ENCODE assay signal across 24 cellular contexts in the genomic region with DNA sequence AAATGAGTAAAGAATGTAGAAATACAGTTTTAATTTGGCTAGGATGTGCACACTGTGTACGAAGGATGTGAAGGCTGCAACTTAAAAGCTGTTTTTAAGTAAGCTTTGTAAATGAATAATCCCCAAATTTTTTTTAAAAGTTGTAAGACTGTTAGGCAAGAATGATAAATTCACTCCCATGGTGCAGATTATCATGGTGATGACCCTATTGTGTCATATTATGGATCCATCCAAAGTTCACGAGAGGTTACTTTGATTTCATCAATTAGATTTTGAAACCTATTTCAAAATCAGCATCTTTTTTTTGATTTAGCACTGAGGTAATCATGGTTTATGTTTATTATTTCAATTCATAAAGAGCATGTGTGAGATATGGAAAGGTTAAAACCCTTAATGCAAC.
DNase-seq lines count a peak whose midpoint lies in the region; ATAC-seq, FAIRE-seq and TF ChIP-seq lines count a peak whose summit lies in the region.
"Had no signal": no experiment of that assay in that cellular context is flagged by ENCODE, and none has a peak within 500 bp of the region (broad histone marks: within the 10 kb centered on the region; RNA-seq: fewer than 3 reads in every experiment).

No MANE protein-coding gene starts in this region.

- H3K27me3 ChIP-seq in liver (ENCODE audit: control insufficient read depth in 4 of 4, insufficient read depth in 4 of 4, low read length in 3 of 4) (no peaks in the 10 kb centered on the region), HepG2 (ENCODE audit: control insufficient read depth in 1 of 2, insufficient read depth in 2 of 2, low read length in 2 of 2) (no peaks in the 10 kb centered on the region; a peak in 1 of 5 replicates)
- H3K27me3 ChIP-seq: BLaER1 treated with 17β-estradiol and CSF1 and Interleukin-3, amounts not matched to agents 10 nM and 100 nM had no signal

- ATAC-seq in HepG2 (no peak), left lobe of liver (peak; percentile 75), sciatic nerve (peak; percentile 32), HG02885 (IDR thresholded peaks at IDR 0.05; ENCODE audit: poor library complexity, unreplicated experiment) (no peak)
- ATAC-seq: A549; CD8-positive, alpha-beta T cell; GM12878 had no signal

- no peak overlapping the region for H3K9ac ChIP-seq in liver (ENCODE audit: low read depth in 1 of 2, low read length in 2 of 2)
- no peak overlapping the region for H3K9ac ChIP-seq in HepG2 (ENCODE audit: insufficient read depth, low read depth, low read length)
- H3K9ac ChIP-seq: BLaER1 treated with 17β-estradiol and CSF1 and Interleukin-3, amounts not matched to agents 10 nM and 100 nM had no signal

- CTCF ChIA-PET in HepG2 (lab: Yijun Ruan, JAX; ENCODE audit: low intra/inter-chr PET ratio, low total read pairs) = no interaction called here

- H3K4me3 ChIP-seq in liver (ENCODE audit: low read depth in 1 of 3, low read length in 3 of 3) (no peak overlapping the region), HepG2 (replicated peaks in 1 of 3; ENCODE audit: insufficient read depth in 1 of 3, low read depth in 2 of 3, low read length in 3 of 3) (no peak overlapping the region)
- H3K4me3 ChIP-seq: A549; BLaER1 treated with 17β-estradiol and CSF1 and Interleukin-3, amounts not matched to agents 10 nM and 100 nM; GM12878 had no signal

- POLR2A ChIA-PET in HepG2 (lab: Yijun Ruan, JAX) = no interaction called here

- intact Hi-C loops in HepG2 (cut with micrococcal nuclease; ENCODE audit: unreplicated experiment) = no loop called here
- intact Hi-C loops in sciatic nerve (cut with DNase I) = no loop called here

- H4K20me1 ChIP-seq in HepG2 (ENCODE audit: insufficient read depth, low read length) = no peaks in the 10 kb centered on the region
- H4K20me1 ChIP-seq: BLaER1 treated with 17β-estradiol and CSF1 and Interleukin-3, amounts not matched to agents 10 nM and 100 nM had no signal

- H3K4me1 ChIP-seq in liver (ENCODE audit: control insufficient read depth in 4 of 4, insufficient read depth in 4 of 4, low read length in 3 of 4) (peaks cover 0 to 15% (median 12%) of the 10 kb centered on the region in 4 donors), HepG2 (ENCODE audit: insufficient read depth, low read length) (no peaks in the 10 kb centered on the region)
- H3K4me1 ChIP-seq: A549; BLaER1 treated with 17β-estradiol and CSF1 and Interleukin-3, amounts not matched to agents 10 nM and 100 nM had no signal

- no peaks in the 10 kb centered on the region for H3K79me2 ChIP-seq in HepG2 (ENCODE audit: insufficient read depth, low read length)

- WGBS in liver = 39% methylated on average over 2 of the region's 2 CpGs
- 0% methylated on average over 2 of the region's 2 CpGs for WGBS in HepG2 (ENCODE audit: low lambda C conversion rate)

- no peak overlapping the region for H2AFZ ChIP-seq in HepG2 (ENCODE audit: low read length)

- H3K36me3 ChIP-seq in liver (ENCODE audit: control insufficient read depth in 4 of 4, insufficient read depth in 3 of 4, low read depth in 1 of 4, low read length in 3 of 4) (no peaks in the 10 kb centered on the region), HepG2 (replicated peaks in 1 of 2; ENCODE audit: control insufficient read depth in 1 of 2, insufficient read depth in 2 of 2, low read length in 2 of 2) (no peaks in the 10 kb centered on the region)
- H3K36me3 ChIP-seq: BLaER1 treated with 17β-estradiol and CSF1 and Interleukin-3, amounts not matched to agents 10 nM and 100 nM had no signal

- H3K4me2 ChIP-seq in HepG2 (ENCODE audit: low read depth, low read length) = no peak overlapping the region
- H3K4me2 ChIP-seq: A549; BLaER1 treated with 17β-estradiol and CSF1 and Interleukin-3, amounts not matched to agents 10 nM and 100 nM had no signal

- H3K9me3 ChIP-seq in liver (ENCODE audit: control insufficient read depth in 4 of 4, low read length in 3 of 4) (no peaks in the 10 kb centered on the region), HepG2 (ENCODE audit: low read length) (no peaks in the 10 kb centered on the region)
- H3K9me3 ChIP-seq: A549; BLaER1 treated with 17β-estradiol and CSF1 and Interleukin-3, amounts not matched to agents 10 nM and 100 nM had no signal

- BruUV-seq in HepG2 (replicated peaks; lab: Mats Ljungman, UMichigan) = no TSS peak

- in situ Hi-C loops in HepG2 (cut with HindIII; ENCODE audit: extremely low pct_ligation_motif_present, low pct_unique_long_range_greater_than_20kb) = no loop called here

- peak; percentile 40 to 43 for TF ChIP-seq RAD21 in liver (IDR thresholded peaks at IDR 0.05)
- no peak for TF ChIP-seq RAD21 in HepG2 (CRISPR knock-in tag; IDR thresholded peaks at IDR 0.05)

- H3K27ac ChIP-seq in liver (ENCODE audit: low read depth in 1 of 2, low read length in 2 of 2) = no peak overlapping the region
- no peak overlapping the region for H3K27ac ChIP-seq in HepG2 (ENCODE audit: extremely low read length, insufficient read depth, low read length)
- H3K27ac ChIP-seq: 22Rv1; A549; BLaER1 treated with 17β-estradiol and CSF1 and Interleukin-3, amounts not matched to agents 10 nM and 100 nM; C4-2B had no signal

- TF ChIP-seq EP300 in HepG2 (IDR thresholded peaks at IDR 0.05; ENCODE audit: low read depth in 2 of 2, low read length in 2 of 2) = no peak
- no peak for TF ChIP-seq EP300 in HepG2 (CRISPR knock-in tag; IDR thresholded peaks at IDR 0.05; ENCODE audit: borderline replicate concordance)

- no peak for TF ChIP-seq POLR2A in HepG2 (IDR thresholded peaks at IDR 0.05; ENCODE audit: insufficient read depth in 1 of 2, low read depth in 2 of 2, low read length in 2 of 2)

- no peak for FAIRE-seq in HepG2 (lab: Jason Lieb, UNC)
- FAIRE-seq: A549, GM12878, GM12892, GM18507 had no signal

- DNase-seq in HepG2 (ENCODE audit: low spot score) (no peak), left lobe of liver (ENCODE audit: low spot score) (no peak), sciatic nerve (ENCODE audit: low spot score) (no peak), COLO668 (lab: John Stamatoyannopoulos, UW; ENCODE audit: unreplicated experiment) (no peak)
- DNase-seq: AML-193; CD4-positive, alpha-beta T cell; CD8-positive, alpha-beta T cell; COR-L47; DMS 273 treated with DMSO at 0.1 percent for 48 hours; DMS153; DMS53; DMS79; DND-41; EL; GDM1 had no signal

- no peak for TF ChIP-seq CTCF in liver (IDR thresholded peaks at IDR 0.05; ENCODE audit: low read depth, low read length, missing input control)
- TF ChIP-seq CTCF in HepG2 (CRISPR knock-in tag; IDR thresholded peaks at IDR 0.05) = no peak

TF ChIP-seq in liver, 16 proteins besides CTCF, POLR2A, EP300 and RAD21 (continues in another document):
- TF ChIP-seq NR2F2 (IDR thresholded peaks at IDR 0.05) (peak; percentile 38), RXRA (IDR thresholded peaks at IDR 0.05) (peak; percentile 91 to 93), GABPA (IDR thresholded peaks at IDR 0.05 in 1 of 2, conservative IDR thresholded peaks at IDR 0.05 in 1 of 2) (no peak), HNF4A (conservative IDR thresholded peaks at IDR 0.05) (peak; percentile 76 to 88), TAF1 (conservative IDR thresholded peaks at IDR 0.05) (no peak), JUND (IDR thresholded peaks at IDR 0.05) (peak in 1 of 2 donors; percentile 61), FOXA2 (IDR thresholded peaks at IDR 0.05) (no peak), EGR1 (IDR thresholded peaks at IDR 0.05; ENCODE audit: low read depth in 2 of 2) (no peak), YY1 (IDR thresholded peaks at IDR 0.05) (peak; percentile 66), SP1 (IDR thresholded peaks at IDR 0.05) (peak; percentile 51)
- TF ChIP-seq, protein P1, sequence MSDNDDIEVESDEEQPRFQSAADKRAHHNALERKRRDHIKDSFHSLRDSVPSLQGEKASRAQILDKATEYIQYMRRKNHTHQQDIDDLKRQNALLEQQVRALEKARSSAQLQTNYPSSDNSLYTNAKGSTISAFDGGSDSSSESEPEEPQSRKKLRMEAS (IDR thresholded peaks at IDR 0.05) = no peak
- TF ChIP-seq, protein P2, sequence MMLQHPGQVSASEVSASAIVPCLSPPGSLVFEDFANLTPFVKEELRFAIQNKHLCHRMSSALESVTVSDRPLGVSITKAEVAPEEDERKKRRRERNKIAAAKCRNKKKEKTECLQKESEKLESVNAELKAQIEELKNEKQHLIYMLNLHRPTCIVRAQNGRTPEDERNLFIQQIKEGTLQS (IDR thresholded peaks at IDR 0.05) = no peak

TF ChIP-seq in HepG2, 621 proteins besides CTCF, POLR2A, EP300 and RAD21:
- TF ChIP-seq, protein P3, sequence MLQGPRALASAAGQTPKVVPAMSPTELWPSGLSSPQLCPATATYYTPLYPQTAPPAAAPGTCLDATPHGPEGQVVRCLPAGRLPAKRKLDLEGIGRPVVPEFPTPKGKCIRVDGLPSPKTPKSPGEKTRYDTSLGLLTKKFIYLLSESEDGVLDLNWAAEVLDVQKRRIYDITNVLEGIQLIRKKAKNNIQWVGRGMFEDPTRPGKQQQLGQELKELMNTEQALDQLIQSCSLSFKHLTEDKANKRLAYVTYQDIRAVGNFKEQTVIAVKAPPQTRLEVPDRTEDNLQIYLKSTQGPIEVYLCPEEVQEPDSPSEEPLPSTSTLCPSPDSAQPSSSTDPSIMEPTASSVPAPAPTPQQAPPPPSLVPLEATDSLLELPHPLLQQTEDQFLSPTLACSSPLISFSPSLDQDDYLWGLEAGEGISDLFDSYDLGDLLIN (CRISPR knock-in tag; IDR thresholded peaks at IDR 0.05; ENCODE audit: borderline replicate concordance) = no peak

Comparison
In these comparisons a context has a peak if more than half of its experiments do, and no peak if none do; other contexts are left out.
1. ATAC-seq: peak in left lobe of liver (single experiment) and sciatic nerve (single experiment); none in HepG2 (single experiment) and HG02885 (single experiment).